17 cellular contexts compared by ENCODE assay signal in the genomic region with DNA sequence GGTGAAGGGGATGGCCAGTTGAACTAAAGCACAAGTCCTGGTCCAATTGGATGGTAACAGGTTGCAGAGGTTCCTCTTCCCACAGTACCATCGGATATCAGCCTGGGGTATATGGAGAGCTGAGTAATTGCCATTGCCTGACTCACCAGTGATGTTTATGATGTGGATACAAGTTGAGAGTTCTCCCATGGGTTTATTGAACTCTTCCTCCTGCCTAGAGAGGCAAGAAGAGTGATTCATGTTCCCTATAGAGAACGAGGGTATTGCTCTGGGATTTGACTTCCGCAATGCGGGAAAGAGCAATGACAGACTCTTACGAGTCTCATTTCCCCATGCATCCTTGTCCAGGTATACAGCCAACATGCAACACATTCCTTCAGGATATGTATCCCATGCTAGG.
DNase-seq lines count a peak whose midpoint lies in the region; ATAC-seq and TF ChIP-seq lines count a peak whose summit lies in the region.
"Had no signal": no experiment of that assay in that cellular context is flagged by ENCODE, and none has a peak within 500 bp of the region (broad histone marks: within the 10 kb centered on the region; RNA-seq: fewer than 3 reads in every experiment).

No MANE protein-coding gene starts in this region.

- ATAC-seq in Right ventricle myocardium superior (ENCODE audit: poor library complexity), result no peak
- ATAC-seq: A549, GM12878, HCT116 had no signal

- DNase-seq in ELR (ENCODE audit: low read depth) (peak; percentile 65), OCI-M1 (lab: John Stamatoyannopoulos, UW) (peak; percentile 45), epithelial cell of esophagus (ENCODE audit: low read depth) (peak; percentile 16), renal cortical epithelial cell (ENCODE audit: low read depth) (peak; percentile 38), Right ventricle myocardium superior (no peak), AG08396 (ENCODE audit: low spot score) (no peak), HuH-7 (ENCODE audit: low spot score) (no peak)
- no peak for DNase-seq in effector CD8-positive, alpha-beta T cell (lab: John Stamatoyannopoulos, UW)
- DNase-seq: AML-193; CD4-positive, CD25-positive, alpha-beta regulatory T cell; DMS53; GM23248; KBM-7 had no signal

- TF ChIP-seq CTCF in epithelial cell of esophagus (IDR thresholded peaks at IDR 0.05; ENCODE audit: insufficient read depth, low read depth, low read length, missing control alignments), result no peak

- no peak overlapping the region for H3K4me3 ChIP-seq in epithelial cell of esophagus (ENCODE audit: low read length)
- H3K4me3 ChIP-seq: A549, BLaER1, GM12878, GM23248 had no signal

- intact Hi-C loops in Right ventricle myocardium superior (cut with DNase I), result no loop called here

Comparison
In these comparisons a context has a peak if more than half of its experiments do, and no peak if none do; other contexts are left out.
1. DNase-seq: peak in ELR (single experiment), OCI-M1 (single experiment), epithelial cell of esophagus (single experiment) and renal cortical epithelial cell (single experiment); none in Right ventricle myocardium superior (single experiment), effector CD8-positive, alpha-beta T cell (single experiment), AG08396 (single experiment) and HuH-7 (single experiment).